8 cellular contexts compared by ENCODE assay signal in the genomic region with DNA sequence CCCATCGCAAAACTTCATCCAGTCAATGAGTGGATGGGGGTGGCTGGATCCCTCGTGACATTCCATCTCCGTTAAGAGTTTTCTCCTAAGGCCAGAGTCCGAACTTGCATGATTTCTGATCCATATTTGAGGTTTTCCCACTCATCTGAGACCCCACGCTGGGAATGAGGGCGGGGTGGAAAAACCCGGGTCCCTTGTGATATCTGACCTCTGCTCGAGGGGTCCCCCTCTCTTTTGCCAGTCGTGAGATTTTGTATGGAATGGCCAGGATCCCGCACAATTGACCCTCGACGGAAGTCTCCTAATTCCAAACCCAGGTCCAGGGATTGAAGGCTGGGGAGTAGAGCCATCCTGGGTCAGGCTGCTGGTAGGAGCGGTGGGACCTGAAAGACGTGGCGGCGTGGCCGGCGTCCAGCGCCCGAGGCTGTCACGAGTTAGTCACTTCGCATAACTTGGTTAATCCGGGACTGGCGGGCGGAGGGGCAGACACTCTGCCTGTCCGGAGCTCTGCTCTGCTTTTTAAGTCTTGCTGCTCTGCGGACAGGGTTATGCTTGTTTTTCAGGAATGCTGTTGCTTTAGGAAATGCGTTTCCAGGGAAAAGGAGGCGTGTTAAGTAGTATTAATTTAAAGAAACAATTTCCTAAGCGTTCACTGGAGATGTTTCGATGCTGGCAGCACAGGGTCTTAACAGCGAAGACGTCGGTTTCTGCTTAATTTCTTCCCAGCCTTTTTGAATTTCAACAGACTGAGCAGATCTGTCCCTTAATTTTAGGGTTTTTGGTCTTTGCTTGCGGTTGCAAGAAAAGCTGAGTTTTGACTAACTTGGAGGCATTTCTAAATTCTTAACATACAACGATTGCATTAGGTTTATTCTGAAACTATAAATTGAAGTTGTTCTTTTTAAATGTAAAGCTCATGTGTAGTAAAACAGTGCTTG. TPM values are rescaled to one million over a fixed set of nuclear protein-coding genes. Genes with fewer than 3 reads are reported as not detected.
A peak's percentile ranks its signal among the peaks of the same experiment; 100 is the strongest.
DNase-seq lines count a peak whose midpoint lies in the region; ATAC-seq and TF ChIP-seq lines count a peak whose summit lies in the region.

No MANE protein-coding gene starts in this region.

- H3K4me3 ChIP-seq in left lung, result peak overlapping the region; percentile 76 to 98

- H3K9me3 ChIP-seq in left lung, result no peaks in the 10 kb centered on the region

- no peak for TF ChIP-seq CTCF in AG09319 (IDR thresholded peaks at IDR 0.05; ENCODE audit: low read depth, low read length)
- no peak for TF ChIP-seq CTCF in left lung (IDR thresholded peaks at IDR 0.05)

- peak overlapping the region; percentile 99 for H3K27ac Mint-ChIP-seq in activated CD4-positive, alpha-beta T cell treated with anti-CD3 and anti-CD28 coated beads for 36 hours

- no peaks in the 10 kb centered on the region for H3K9me3 Mint-ChIP-seq in activated CD4-positive, alpha-beta T cell treated with anti-CD3 and anti-CD28 coated beads for 36 hours (ENCODE audit: low read depth)

- no peaks in the 10 kb centered on the region for H3K36me3 ChIP-seq in left lung

- H3K4me1 Mint-ChIP-seq in activated CD4-positive, alpha-beta T cell treated with anti-CD3 and anti-CD28 coated beads for 36 hours, result peaks cover 48% of the 10 kb centered on the region

- CTCF ChIA-PET in activated CD4-positive, alpha-beta T cell treated with anti-CD3 and anti-CD28 coated beads for 36 hours (lab: Charles Lee), result interaction anchor here (1.7 to 1.9 kb wide), 2 partner anchors 11 to 31 kb away, joined by 5 to 7 read pairs; no protein-coding TSS in a partner anchor

- DNase-seq in AG09319 (ENCODE audit: extremely low read depth, low read depth) (peak; percentile 41), dermis microvascular lymphatic vessel endothelial cell (ENCODE audit: low read depth in 2 of 2) (peak; percentile 51 to 89), left lung (peak; percentile 88 to 93), DMS153 (lab: John Stamatoyannopoulos, UW) (no peak)
- DNase-seq in activated CD4-positive, alpha-beta T cell treated with anti-CD3 and anti-CD28 coated beads for 36 hours, result peak; percentile 69
- peak; percentile 50 for DNase-seq in stimulated activated CD4-positive, alpha-beta T cell treated with anti-CD3 and anti-CD28 coated beads, Interleukin-4, amount 100 ng/mL, for 24 hours

- H3K27ac ChIP-seq in left lung, result peak overlapping the region; percentile 96 to 97

- no peak for TF ChIP-seq RAD21 in Ishikawa (IDR thresholded peaks at IDR 0.05; ENCODE audit: low read depth)

- H3K4me1 ChIP-seq in left lung, result peaks cover 11 to 61% of the 10 kb centered on the region in 2 donors

- peak overlapping the region; percentile 98 for H3K4me3 Mint-ChIP-seq in activated CD4-positive, alpha-beta T cell treated with anti-CD3 and anti-CD28 coated beads for 36 hours

- H3K27me3 ChIP-seq in left lung, result no peaks in the 10 kb centered on the region

- POLR2A ChIA-PET in activated CD4-positive, alpha-beta T cell treated with anti-CD3 and anti-CD28 coated beads for 36 hours (lab: Charles Lee), result no interaction called here

- no peaks in the 10 kb centered on the region for H3K27me3 Mint-ChIP-seq in activated CD4-positive, alpha-beta T cell treated with anti-CD3 and anti-CD28 coated beads for 36 hours

- intact Hi-C loops in activated CD4-positive, alpha-beta T cell treated with anti-CD3 and anti-CD28 coated beads for 36 hours (cut with DNase I, micrococcal nuclease), result no loop called here
- intact Hi-C loops in left lung (cut with DNase I), result no loop called here

- peaks cover 6% of the 10 kb centered on the region for H3K36me3 Mint-ChIP-seq in activated CD4-positive, alpha-beta T cell treated with anti-CD3 and anti-CD28 coated beads for 36 hours (ENCODE audit: low read depth)

- ATAC-seq in GM19035 (IDR thresholded peaks at IDR 0.05; ENCODE audit: unreplicated experiment) (peak; percentile 31), left lung (peak; percentile 80)
- peak; percentile 16 for ATAC-seq in activated CD4-positive, alpha-beta T cell treated with anti-CD3 and anti-CD28 coated beads for 36 hours

- no peak for TF ChIP-seq EP300 in Ishikawa (IDR thresholded peaks at IDR 0.05; ENCODE audit: borderline replicate concordance)

TF ChIP-seq in Ishikawa, 13 proteins besides CTCF, POLR2A, EP300 and RAD21:
- TF ChIP-seq CEBPB (IDR thresholded peaks at IDR 0.05), result no peak
- peak; percentile 62 for TF ChIP-seq TEAD4 (IDR thresholded peaks at IDR 0.05)
- peak; percentile 47; the same call in 1 of the 2 replicates for TF ChIP-seq MAX (IDR thresholded peaks at IDR 0.05)
- no peak for TF ChIP-seq REST (IDR thresholded peaks at IDR 0.05; ENCODE audit: low read depth)

RNA-seq across cellular contexts. Expression of gene GOLGA4, which starts 1.0 kb away (rescaled TPM):
- 10 to 100 TPM; 30.7 to 32.1 TPM for total RNA-seq in activated CD4-positive, alpha-beta T cell treated with anti-CD3 and anti-CD28 coated beads for 36 hours
- total RNA-seq in dermis microvascular lymphatic vessel endothelial cell, result 27.7 and 34.0 TPM in 2 replicates
- total RNA-seq in left lung, result 100 to 1,000 TPM in 1 of 2 donors, 10 to 100 TPM in 1; 96.1 to 108 TPM

Comparison
In these comparisons a context has a peak if more than half of its experiments do, and no peak if none do; other contexts are left out.
1. ATAC-seq: peak in every context shown above with its lines; median percentile 80 in left lung; 31 in GM19035; 16 in activated CD4-positive, alpha-beta T cell treated with anti-CD3 and anti-CD28 coated beads for 36 hours.